Comparison of ENCODE assay signal across 1 cellular context in genomic region chr2:204122425-204122824, GRCh38.
TF ChIP-seq lines count a peak whose summit lies in the region.

No MANE protein-coding gene starts in this region.

TF ChIP-seq in GM23338, 12 proteins besides CTCF, POLR2A, EP300 and RAD21 (continued from another document):
- TF ChIP-seq EZH2phosphoT487 (IDR thresholded peaks at IDR 0.05; ENCODE audit: unreplicated experiment): no peak
